18 cellular contexts compared by ENCODE assay signal in genomic region chr14:62039871-62040270, GRCh38.
DNase-seq lines count a peak whose midpoint lies in the region; ATAC-seq, FAIRE-seq and TF ChIP-seq lines count a peak whose summit lies in the region.
"Had no signal": no experiment of that assay in that cellular context is flagged by ENCODE, and none has a peak within 500 bp of the region (broad histone marks: within the 10 kb centered on the region; RNA-seq: fewer than 3 reads in every experiment).

No MANE protein-coding gene starts in this region.

- H3K9ac ChIP-seq in GM23248 = no peak overlapping the region

- no peaks in the 10 kb centered on the region for H3K4me1 ChIP-seq in GM23248 (ENCODE audit: insufficient read depth)
- H3K4me1 ChIP-seq: gastrocnemius medialis had no signal

- no peaks in the 10 kb centered on the region for H4K20me1 ChIP-seq in GM23248 (ENCODE audit: insufficient read depth)

- no peaks in the 10 kb centered on the region for H3K79me2 ChIP-seq in GM23248 (ENCODE audit: insufficient read depth)

- WGBS in GM23248 (ENCODE audit: low coverage in 1 of 2, low lambda C conversion rate in 2 of 2, missing lambda C conversion rate in 2 of 2), 2 experiments = 3 to 9% methylated on average over 2 of the region's 2 CpGs

- no peak overlapping the region for H3K27ac ChIP-seq in GM23248
- H3K27ac ChIP-seq: coronary artery, gastrocnemius medialis had no signal

- no peak overlapping the region for H2AFZ ChIP-seq in GM23248

- in situ Hi-C loops in GM23248 (cut with MboI) = no loop called here

- no peaks in the 10 kb centered on the region for H3F3A ChIP-seq in GM23248 (ENCODE audit: insufficient read depth)

- no peaks in the 10 kb centered on the region for H3K9me3 ChIP-seq in GM23248 (ENCODE audit: low read depth)
- H3K9me3 ChIP-seq: gastrocnemius medialis had no signal

- 0 out of 2 replicates have a peak, but pooled peaks cover 3% of the 10 kb centered on the region for H3K27me3 ChIP-seq in GM23248 (replicated peaks; ENCODE audit: insufficient read depth)
- H3K27me3 ChIP-seq: gastrocnemius medialis had no signal

- H3K4me3 ChIP-seq in fibroblast of villous mesenchyme (ENCODE audit: low read depth, low read length) (no peak overlapping the region), GM23248 (no peak overlapping the region)
- H3K4me3 ChIP-seq: coronary artery, gastrocnemius medialis had no signal

- ATAC-seq in GM18502 (IDR thresholded peaks at IDR 0.05; ENCODE audit: poor library complexity, unreplicated experiment) (peak; percentile 79), GM21529 (IDR thresholded peaks at IDR 0.05; ENCODE audit: unreplicated experiment) (peak; percentile 75), HG03175 (IDR thresholded peaks at IDR 0.05; ENCODE audit: unreplicated experiment) (peak; percentile 53)
- ATAC-seq: gastrocnemius medialis, T-cell had no signal

- H3K36me3 ChIP-seq in GM23248 (ENCODE audit: low read depth) = no peaks in the 10 kb centered on the region
- H3K36me3 ChIP-seq: gastrocnemius medialis had no signal

- no peak for FAIRE-seq in D721Med (lab: Jason Lieb, UNC)
- FAIRE-seq: G401.6 had no signal

- peak; percentile 30 for DNase-seq in fibroblast of villous mesenchyme (ENCODE audit: low read depth)
- DNase-seq in cerebellum (ENCODE audit: low spot score) = no peak
- no peak for DNase-seq in DMS53 treated with DMSO at 0.1 percent for 48 hours (lab: John Stamatoyannopoulos, UW; ENCODE audit: unreplicated experiment)
- no peak for DNase-seq in D721Med (ENCODE audit: insufficient read length, low spot score)
- no peak for DNase-seq in GM23248
- DNase-seq: activated CD8-positive, alpha-beta memory T cell treated with anti-CD3 and anti-CD28 coated beads, Interleukin-2, amount 50 U/mL, for 48 hours; activated naive CD4-positive, alpha-beta T cell treated with Interleukin-2 at 50 U/mL for 16 hours; COR-L47; gastrocnemius medialis; H9; NCI-H2029 treated with DMSO at 0.1 percent for 48 hours; NCI-H748 treated with DMSO at 0.1 percent for 48 hours; T-cell had no signal

- no peaks in the 10 kb centered on the region for H3K9me2 ChIP-seq in GM23248 (ENCODE audit: insufficient read depth)

- TF ChIP-seq CTCF in fibroblast of villous mesenchyme (IDR thresholded peaks at IDR 0.05; ENCODE audit: insufficient read depth, low read depth, low read length) = no peak
- TF ChIP-seq CTCF in D721Med (IDR thresholded peaks at IDR 0.05; ENCODE audit: insufficient read depth, missing control alignments) = no peak

- no peak overlapping the region for H3K4me2 ChIP-seq in GM23248 (ENCODE audit: unreplicated experiment)
